In the genomic region with DNA sequence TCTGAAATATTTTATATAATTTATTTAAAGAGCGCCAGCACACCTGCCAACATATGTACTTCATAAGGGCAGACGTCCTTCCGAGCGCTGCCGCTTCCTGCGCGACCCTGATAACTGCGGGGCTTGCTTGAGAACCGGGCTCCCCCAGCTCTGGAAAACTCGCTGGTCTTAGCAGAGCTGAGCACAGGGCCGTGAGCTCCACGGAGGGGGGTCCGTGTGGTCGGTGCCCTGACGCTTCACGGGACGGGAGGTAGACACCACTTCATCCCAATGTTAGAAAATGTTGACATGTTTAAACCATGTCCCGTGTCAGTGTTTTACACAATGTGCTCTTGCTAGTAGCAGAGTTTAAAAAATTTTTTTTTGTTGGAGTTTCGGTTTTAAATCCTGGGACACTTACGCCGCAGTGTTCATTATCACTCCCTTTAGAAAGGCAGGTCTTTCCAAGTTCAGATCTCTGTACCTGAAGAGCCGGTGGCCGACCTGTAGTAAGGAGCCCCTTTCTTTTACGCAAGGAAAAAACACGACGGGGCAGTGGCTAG, we compare ENCODE assay signal across 10 cellular contexts. TPM values are rescaled to one million over a fixed set of nuclear protein-coding genes. Genes with fewer than 3 reads are reported as not detected.
DNase-seq lines count a peak whose midpoint lies in the region; ATAC-seq and TF ChIP-seq lines count a peak whose summit lies in the region.
"Had no signal": no experiment of that assay in that cellular context is flagged by ENCODE, and none has a peak within 500 bp of the region (broad histone marks: within the 10 kb centered on the region; RNA-seq: fewer than 3 reads in every experiment).

No MANE protein-coding gene starts in this region.

- H3K27me3 ChIP-seq in hepatocyte = peaks cover 52% of the 10 kb centered on the region

- no peak for TF ChIP-seq CTCF in activated CD8-positive, alpha-beta T cell treated with anti-CD3 and anti-CD28 coated beads for 36 hours (IDR thresholded peaks at IDR 0.05)
- no peak for TF ChIP-seq CTCF in hepatocyte (IDR thresholded peaks at IDR 0.05; ENCODE audit: poor library complexity)

- H3K36me3 Mint-ChIP-seq in activated CD8-positive, alpha-beta T cell treated with anti-CD3 and anti-CD28 coated beads for 36 hours (ENCODE audit: low read depth) = peaks cover 30% of the 10 kb centered on the region
- peaks cover 7% of the 10 kb centered on the region for H3K36me3 Mint-ChIP-seq in activated CD8-positive, alpha-beta T cell treated with anti-CD3 and anti-CD28 coated beads, Interleukin-2, amount 10 ng/mL, durations not matched to agents 7 days and 5 days (ENCODE audit: low read depth)
- H3K36me3 Mint-ChIP-seq in activated CD4-positive, alpha-beta memory T cell treated with anti-CD3 and anti-CD28 coated beads for 36 hours = peaks cover 28% of the 10 kb centered on the region
- H3K36me3 Mint-ChIP-seq in stimulated activated naive B cell treated with anti-CD40 and anti-IgM and Interleukin-4, amounts not matched to agents 10 μg/mL and 1 μg/mL and 100 μg/mL, for 72 hours = peaks cover 24% of the 10 kb centered on the region in 2 donors

- no peak for ATAC-seq in activated CD8-positive, alpha-beta T cell treated with anti-CD3 and anti-CD28 coated beads for 36 hours
- no peak for ATAC-seq in activated CD8-positive, alpha-beta T cell treated with anti-CD3 and anti-CD28 coated beads, Interleukin-2, amount 10 ng/mL, durations not matched to agents 7 days and 5 days
- ATAC-seq in stimulated activated naive B cell treated with anti-CD40 and anti-IgM and Interleukin-4, amounts not matched to agents 10 μg/mL and 1 μg/mL and 100 μg/mL, for 72 hours (replicated peaks) = no peak
- ATAC-seq in activated CD4-positive, CD25-positive, alpha-beta regulatory T cell treated with anti-CD3 and anti-CD28 coated beads, Interleukin-2, amount 50 U/mL, for 24 hours = no peak
- ATAC-seq: A549 had no signal

- CTCF ChIA-PET in activated CD8-positive, alpha-beta T cell treated with anti-CD3 and anti-CD28 coated beads for 36 hours (lab: Charles Lee) = interaction anchor here (0.9 to 2.5 kb wide), 7 partner anchors 15 to 133 kb away, joined by 3 to 10 read pairs (median 5); no protein-coding TSS in a partner anchor
- CTCF ChIA-PET in activated CD8-positive, alpha-beta T cell treated with anti-CD3 and anti-CD28 coated beads, Interleukin-2, amount 10 ng/mL, durations not matched to agents 7 days and 5 days (lab: Charles Lee) = interaction anchor here (1.0 to 3.7 kb wide), 8 partner anchors 8 to 132 kb away, joined by 3 to 19 read pairs (median 4); no protein-coding TSS in a partner anchor
- CTCF ChIA-PET in activated CD4-positive, alpha-beta memory T cell treated with anti-CD3 and anti-CD28 coated beads for 36 hours (lab: Charles Lee) = interaction anchor here (1.2 to 3.8 kb wide), 7 partner anchors 8 to 133 kb away, joined by 4 to 22 read pairs (median 11); no protein-coding TSS in a partner anchor

- intact Hi-C loops in activated CD8-positive, alpha-beta T cell treated with anti-CD3 and anti-CD28 coated beads for 36 hours (cut with micrococcal nuclease) = loop anchor here (5.0 kb wide), 1 partner anchor 125 kb away; no protein-coding TSS in a partner anchor
- intact Hi-C loops in activated CD4-positive, alpha-beta memory T cell treated with anti-CD3 and anti-CD28 coated beads for 36 hours (cut with micrococcal nuclease) = loop anchor here (5.0 kb wide), 1 partner anchor 635 kb away; a partner anchor contains a TSS

- no peak overlapping the region for H3K4me3 ChIP-seq in hepatocyte

- no peak overlapping the region for H2AFZ ChIP-seq in hepatocyte

- H3K36me3 ChIP-seq in hepatocyte (replicated peaks; ENCODE audit: insufficient read depth, low read depth) = no peaks in the 10 kb centered on the region

- H3K27me3 Mint-ChIP-seq in activated CD8-positive, alpha-beta T cell treated with anti-CD3 and anti-CD28 coated beads for 36 hours = peaks cover 2% of the 10 kb centered on the region
- peaks cover 10% of the 10 kb centered on the region for H3K27me3 Mint-ChIP-seq in activated CD8-positive, alpha-beta T cell treated with anti-CD3 and anti-CD28 coated beads, Interleukin-2, amount 10 ng/mL, durations not matched to agents 7 days and 5 days (ENCODE audit: low read depth)
- no peaks in the 10 kb centered on the region for H3K27me3 Mint-ChIP-seq in activated CD4-positive, alpha-beta memory T cell treated with anti-CD3 and anti-CD28 coated beads for 36 hours
- no peaks in the 10 kb centered on the region for H3K27me3 Mint-ChIP-seq in stimulated activated naive B cell treated with anti-CD40 and anti-IgM and Interleukin-4, amounts not matched to agents 10 μg/mL and 1 μg/mL and 100 μg/mL, for 72 hours

- H3K27ac Mint-ChIP-seq in activated CD8-positive, alpha-beta T cell treated with anti-CD3 and anti-CD28 coated beads for 36 hours = peak overlapping the region; percentile 34
- H3K27ac Mint-ChIP-seq in activated CD8-positive, alpha-beta T cell treated with anti-CD3 and anti-CD28 coated beads, Interleukin-2, amount 10 ng/mL, durations not matched to agents 7 days and 5 days = no peak overlapping the region
- peak overlapping the region; percentile 88 for H3K27ac Mint-ChIP-seq in activated CD4-positive, alpha-beta memory T cell treated with anti-CD3 and anti-CD28 coated beads for 36 hours
- H3K27ac Mint-ChIP-seq in stimulated activated naive B cell treated with anti-CD40 and anti-IgM and Interleukin-4, amounts not matched to agents 10 μg/mL and 1 μg/mL and 100 μg/mL, for 72 hours = peak overlapping the region; percentile 75

- 48% methylated on average over 22 of the region's 26 CpGs for WGBS in hepatocyte (ENCODE audit: low lambda C conversion rate, missing lambda C conversion rate)

- no peaks in the 10 kb centered on the region for H4K20me1 ChIP-seq in hepatocyte (ENCODE audit: insufficient read depth, poor library complexity, severe bottlenecking)

- no peaks in the 10 kb centered on the region for H3K9me3 Mint-ChIP-seq in activated CD8-positive, alpha-beta T cell treated with anti-CD3 and anti-CD28 coated beads for 36 hours
- H3K9me3 Mint-ChIP-seq in activated CD8-positive, alpha-beta T cell treated with anti-CD3 and anti-CD28 coated beads, Interleukin-2, amount 10 ng/mL, durations not matched to agents 7 days and 5 days (ENCODE audit: insufficient read depth) = no peaks in the 10 kb centered on the region
- H3K9me3 Mint-ChIP-seq in activated CD4-positive, alpha-beta memory T cell treated with anti-CD3 and anti-CD28 coated beads for 36 hours = no peaks in the 10 kb centered on the region
- no peaks in the 10 kb centered on the region for H3K9me3 Mint-ChIP-seq in stimulated activated naive B cell treated with anti-CD40 and anti-IgM and Interleukin-4, amounts not matched to agents 10 μg/mL and 1 μg/mL and 100 μg/mL, for 72 hours

- H3K4me1 Mint-ChIP-seq in activated CD8-positive, alpha-beta T cell treated with anti-CD3 and anti-CD28 coated beads for 36 hours (ENCODE audit: low read depth) = peaks cover 24% of the 10 kb centered on the region
- peaks cover 32% of the 10 kb centered on the region for H3K4me1 Mint-ChIP-seq in activated CD8-positive, alpha-beta T cell treated with anti-CD3 and anti-CD28 coated beads, Interleukin-2, amount 10 ng/mL, durations not matched to agents 7 days and 5 days (ENCODE audit: low read depth)
- peaks cover 33% of the 10 kb centered on the region for H3K4me1 Mint-ChIP-seq in activated CD4-positive, alpha-beta memory T cell treated with anti-CD3 and anti-CD28 coated beads for 36 hours (ENCODE audit: low read depth)
- H3K4me1 Mint-ChIP-seq in stimulated activated naive B cell treated with anti-CD40 and anti-IgM and Interleukin-4, amounts not matched to agents 10 μg/mL and 1 μg/mL and 100 μg/mL, for 72 hours = peaks cover 24 to 60% of the 10 kb centered on the region in 2 donors

- H3K4me1 ChIP-seq in hepatocyte (ENCODE audit: insufficient read depth) = peaks cover 25% of the 10 kb centered on the region
- H3K4me1 ChIP-seq: A549 had no signal

- DNase-seq in activated CD8-positive, alpha-beta T cell treated with anti-CD3 and anti-CD28 coated beads for 36 hours = no peak
- DNase-seq in activated CD8-positive, alpha-beta T cell treated with anti-CD3 and anti-CD28 coated beads, Interleukin-2, amount 10 ng/mL, durations not matched to agents 7 days and 5 days = no peak
- DNase-seq in activated CD4-positive, alpha-beta memory T cell treated with anti-CD3 and anti-CD28 coated beads for 36 hours = no peak
- DNase-seq in hepatocyte (ENCODE audit: low spot score) (no peak), SW 1271 (lab: John Stamatoyannopoulos, UW) (no peak), NCI-H510A (lab: John Stamatoyannopoulos, UW) (no peak)
- DNase-seq in stimulated activated naive B cell treated with anti-CD40 and anti-IgM and Interleukin-4, amounts not matched to agents 10 μg/mL and 1 μg/mL and 100 μg/mL, for 72 hours = no peak

- no peaks in the 10 kb centered on the region for H3K9me3 ChIP-seq in hepatocyte (ENCODE audit: low read depth)
- H3K9me3 ChIP-seq: A549 had no signal

- H3K4me2 ChIP-seq in hepatocyte = peak overlapping the region; percentile 88

- H3K79me2 ChIP-seq in hepatocyte = no peaks in the 10 kb centered on the region

- peak overlapping the region; percentile 94 for H3K4me3 Mint-ChIP-seq in activated CD8-positive, alpha-beta T cell treated with anti-CD3 and anti-CD28 coated beads for 36 hours
- H3K4me3 Mint-ChIP-seq in activated CD8-positive, alpha-beta T cell treated with anti-CD3 and anti-CD28 coated beads, Interleukin-2, amount 10 ng/mL, durations not matched to agents 7 days and 5 days = no peak overlapping the region
- H3K4me3 Mint-ChIP-seq in activated CD4-positive, alpha-beta memory T cell treated with anti-CD3 and anti-CD28 coated beads for 36 hours = peak overlapping the region; percentile 80
- peak overlapping the region; percentile 88 to 92 for H3K4me3 Mint-ChIP-seq in stimulated activated naive B cell treated with anti-CD40 and anti-IgM and Interleukin-4, amounts not matched to agents 10 μg/mL and 1 μg/mL and 100 μg/mL, for 72 hours

- no peak overlapping the region for H3K27ac ChIP-seq in hepatocyte
- H3K27ac ChIP-seq: epithelial cell of prostate had no signal

- POLR2A ChIA-PET in activated CD8-positive, alpha-beta T cell treated with anti-CD3 and anti-CD28 coated beads for 36 hours (lab: Charles Lee) = interaction anchor here (0.6 to 3.4 kb wide), 11 partner anchors 8 to 283 kb away, joined by 3 to 25 read pairs (median 3); a partner anchor contains a TSS
- POLR2A ChIA-PET in activated CD8-positive, alpha-beta T cell treated with anti-CD3 and anti-CD28 coated beads, Interleukin-2, amount 10 ng/mL, durations not matched to agents 7 days and 5 days (lab: Charles Lee) = interaction anchor here (0.6 to 1.6 kb wide), 2 partner anchors 125 to 133 kb away, joined by 3 to 6 read pairs; no protein-coding TSS in a partner anchor
- POLR2A ChIA-PET in activated CD4-positive, alpha-beta memory T cell treated with anti-CD3 and anti-CD28 coated beads for 36 hours (lab: Charles Lee) = interaction anchor here (2.1 to 7.5 kb wide), 2 partner anchors 8 to 126 kb away, joined by 15 to 63 read pairs; no protein-coding TSS in a partner anchor

- no peaks in the 10 kb centered on the region for H3K9me2 ChIP-seq in hepatocyte (replicated peaks; ENCODE audit: insufficient read depth)

RNA-seq across cellular contexts. Expression of a gene that starts 1.6 kb away (rescaled TPM):
- total RNA-seq in activated CD8-positive, alpha-beta T cell treated with anti-CD3 and anti-CD28 coated beads for 36 hours = 10 to 100 TPM; 97.2 to 98.3 TPM
- total RNA-seq in activated CD8-positive, alpha-beta T cell treated with anti-CD3 and anti-CD28 coated beads, Interleukin-2, amount 10 ng/mL, durations not matched to agents 7 days and 5 days = 10 to 100 TPM; 26.5 to 28.1 TPM
- 10 to 100 TPM; 83.7 to 85.4 TPM for total RNA-seq in activated CD4-positive, alpha-beta memory T cell treated with anti-CD3 and anti-CD28 coated beads for 36 hours
- 0.60 and 4.2 TPM in 2 replicates for total RNA-seq in hepatocyte
- 11.3 and 14.7 TPM in 2 replicates for polyA plus RNA-seq in hepatocyte
